ENCODE assay signal across 23 cellular contexts in the genomic region with DNA sequence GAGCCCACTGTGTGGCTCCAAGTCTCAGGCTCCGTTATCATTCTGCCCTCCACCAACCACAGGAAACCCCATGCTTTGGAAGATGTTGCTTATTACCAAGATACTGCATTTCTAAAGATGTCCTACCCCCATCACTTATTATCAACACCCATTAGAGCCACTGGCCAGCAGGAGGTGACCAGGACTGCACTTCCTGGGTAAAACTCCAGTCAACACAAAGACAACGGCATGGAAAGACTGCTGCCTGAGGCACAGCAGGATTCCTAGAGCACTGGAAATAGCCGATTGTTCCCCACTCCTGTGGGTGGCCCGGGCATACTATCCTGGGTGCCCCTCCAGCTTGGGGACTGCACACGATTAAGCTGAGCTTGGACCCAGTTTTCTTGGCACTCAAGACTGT.
DNase-seq lines count a peak whose midpoint lies in the region; ATAC-seq and TF ChIP-seq lines count a peak whose summit lies in the region.
"Had no signal": no experiment of that assay in that cellular context is flagged by ENCODE, and none has a peak within 500 bp of the region (broad histone marks: within the 10 kb centered on the region; RNA-seq: fewer than 3 reads in every experiment).

No MANE protein-coding gene starts in this region.

- intact Hi-C loops in natural killer cell (cut with micrococcal nuclease) (no loop called here), aorta (cut with DNase I) (no loop called here)

- H3K4me2 ChIP-seq in BLaER1 = no peak overlapping the region

- H3K4me1 Mint-ChIP-seq in natural killer cell = peaks cover 52 to 55% of the 10 kb centered on the region in 2 donors
- H3K4me1 Mint-ChIP-seq: activated naive CD8-positive, alpha-beta T cell treated with anti-CD3 and anti-CD28 coated beads, Interleukin-2, amount 50 U/mL, for 24 hours had no signal

- no peaks in the 10 kb centered on the region for H3K27me3 Mint-ChIP-seq in natural killer cell (ENCODE audit: low read depth in 2 of 2)
- H3K27me3 Mint-ChIP-seq: activated CD8-positive, alpha-beta T cell treated with anti-CD3 and anti-CD28 coated beads for 36 hours; activated naive CD8-positive, alpha-beta T cell treated with anti-CD3 and anti-CD28 coated beads, Interleukin-2, amount 50 U/mL, for 24 hours; effector memory CD8-positive, alpha-beta T cell had no signal

- H3K9me3 Mint-ChIP-seq in natural killer cell = peaks cover 0 to 4% of the 10 kb centered on the region in 2 donors

- no peak overlapping the region for H3K4me3 ChIP-seq in BLaER1
- H3K4me3 ChIP-seq in brain microvascular endothelial cell (ENCODE audit: low read depth, low read length) = no peak overlapping the region
- no peak overlapping the region for H3K4me3 ChIP-seq in aorta (ENCODE audit: low read length in 2 of 2)
- H3K4me3 ChIP-seq: skin epidermis, upper lobe of left lung had no signal

- no peak for ATAC-seq in natural killer cell
- no peak for ATAC-seq in aorta (ENCODE audit: low FRiP score)
- ATAC-seq: activated CD8-positive, alpha-beta T cell treated with anti-CD3 and anti-CD28 coated beads for 36 hours; activated naive CD8-positive, alpha-beta T cell treated with anti-CD3 and anti-CD28 coated beads, Interleukin-2, amount 50 U/mL, for 24 hours; effector memory CD8-positive, alpha-beta T cell had no signal

- H3K27me3 ChIP-seq in BLaER1 (no peaks in the 10 kb centered on the region), brain microvascular endothelial cell (replicated peaks) (no peaks in the 10 kb centered on the region), aorta (ENCODE audit: control insufficient read depth in 1 of 2, insufficient read depth in 2 of 2, low read length in 1 of 2) (no peaks in the 10 kb centered on the region)
- H3K27me3 ChIP-seq: upper lobe of left lung had no signal

- WGBS in aorta, 2 donors = 65 to 73% methylated on average over 5 of the region's 5 CpGs

- peak; percentile 61 for DNase-seq in NCI-H146 (lab: John Stamatoyannopoulos, UW)
- DNase-seq in brain microvascular endothelial cell = no peak
- no peak for DNase-seq in natural killer cell
- no peak for DNase-seq in SIG-M5 treated with dmso at 0.1 percent for 504 hours (lab: John Stamatoyannopoulos, UW; ENCODE audit: unreplicated experiment)
- no peak for DNase-seq in SKM-1 (lab: John Stamatoyannopoulos, UW; ENCODE audit: unreplicated experiment)
- DNase-seq in aorta = no peak
- no peak for DNase-seq in activated naive CD4-positive, alpha-beta T cell treated with Interleukin-2 at 50 U/mL for 16 hours
- DNase-seq: activated CD4-positive, alpha-beta T cell treated with anti-CD3 and anti-CD28 coated beads for 1 hour; activated CD8-positive, alpha-beta T cell treated with anti-CD3 and anti-CD28 coated beads for 36 hours; activated gamma-delta T cell; activated naive CD8-positive, alpha-beta T cell treated with anti-CD3 and anti-CD28 coated beads, Interleukin-2, amount 50 U/mL, for 24 hours; AML-193; DMS79; effector memory CD8-positive, alpha-beta T cell; H7; NCI-H1092; NCI-H2029 treated with DMSO at 0.1 percent for 48 hours; NCI-H2227 treated with DMSO at 0.1 percent for 48 hours; occipital lobe; upper lobe of left lung had no signal

- H3K9me3 ChIP-seq in BLaER1 (no peaks in the 10 kb centered on the region), aorta (ENCODE audit: control insufficient read depth, low read length) (no peaks in the 10 kb centered on the region)
- H3K9me3 ChIP-seq: upper lobe of left lung had no signal

- H4K20me1 ChIP-seq in BLaER1 = no peaks in the 10 kb centered on the region

- H3K27ac Mint-ChIP-seq in natural killer cell = peak overlapping the region; percentile 56 to 62
- H3K27ac Mint-ChIP-seq: activated CD8-positive, alpha-beta T cell treated with anti-CD3 and anti-CD28 coated beads for 36 hours; activated naive CD8-positive, alpha-beta T cell treated with anti-CD3 and anti-CD28 coated beads, Interleukin-2, amount 50 U/mL, for 24 hours; effector memory CD8-positive, alpha-beta T cell had no signal

- H3K4me1 ChIP-seq in BLaER1 = peaks cover 20% of the 10 kb centered on the region
- H3K4me1 ChIP-seq in aorta (ENCODE audit: control insufficient read depth in 1 of 2, insufficient read depth in 2 of 2, low read length in 2 of 2) = no peaks in the 10 kb centered on the region
- H3K4me1 ChIP-seq: upper lobe of left lung had no signal

- H3K36me3 ChIP-seq in BLaER1 = peaks cover 33% of the 10 kb centered on the region
- H3K36me3 ChIP-seq in brain microvascular endothelial cell (replicated peaks) = peaks cover 26% of the 10 kb centered on the region
- peaks cover 8 to 18% of the 10 kb centered on the region in 2 donors for H3K36me3 ChIP-seq in aorta (ENCODE audit: control insufficient read depth in 1 of 2, insufficient read depth in 2 of 2, low read length in 1 of 2)

- H3K27ac ChIP-seq in BLaER1 (0 out of 2 replicates have a peak overlapping the region, but pooled peaks have one; percentile 14), brain microvascular endothelial cell (no peak overlapping the region), aorta (ENCODE audit: low read depth in 1 of 2, low read length in 2 of 2) (no peak overlapping the region)
- H3K27ac ChIP-seq: RWPE1, skin epidermis, upper lobe of left lung had no signal

- TF ChIP-seq CTCF in brain microvascular endothelial cell (IDR thresholded peaks at IDR 0.05; ENCODE audit: low read depth, low read length, missing control alignments) (peak; percentile 19), natural killer cell (IDR thresholded peaks at IDR 0.05) (no peak)

- H3K4me3 Mint-ChIP-seq in natural killer cell = no peak overlapping the region
- H3K4me3 Mint-ChIP-seq: activated CD8-positive, alpha-beta T cell treated with anti-CD3 and anti-CD28 coated beads for 36 hours; activated naive CD8-positive, alpha-beta T cell treated with anti-CD3 and anti-CD28 coated beads, Interleukin-2, amount 50 U/mL, for 24 hours; effector memory CD8-positive, alpha-beta T cell had no signal

- H3K36me3 Mint-ChIP-seq in natural killer cell = peaks cover 8% of the 10 kb centered on the region

- in situ Hi-C loops in brain microvascular endothelial cell (cut with HindIII; ENCODE audit: low pct_ligation_motif_present, low sequenced_read_pairs) = no loop called here

- H3K9ac ChIP-seq in BLaER1 = no peak overlapping the region
